Comparison of ENCODE assay signal across 21 cellular contexts in genomic region chr10:78776746-78777145, GRCh38.
DNase-seq lines count a peak whose midpoint lies in the region; ATAC-seq and TF ChIP-seq lines count a peak whose summit lies in the region.
"Had no signal": no experiment of that assay in that cellular context is flagged by ENCODE, and none has a peak within 500 bp of the region (broad histone marks: within the 10 kb centered on the region; RNA-seq: fewer than 3 reads in every experiment).

No MANE protein-coding gene starts in this region.

- peak overlapping the region; percentile 89 for H3K27ac ChIP-seq in left ventricle myocardium inferior (replicated peaks)
- H3K27ac ChIP-seq in right cardiac atrium (ENCODE audit: low read length) = no peak overlapping the region
- H3K27ac ChIP-seq in dorsolateral prefrontal cortex = peak overlapping the region in 40 of 59 donors; percentile 3 to 92 (median 76)
- H3K27ac ChIP-seq: WERI-Rb-1 had no signal

- whole genome bisulfite sequencing in right cardiac atrium = 69% methylated on average over 6 of the region's 6 CpGs

- no peak for TF ChIP-seq CTCF in left ventricle myocardium inferior (IDR thresholded peaks at IDR 0.05; ENCODE audit: borderline replicate concordance)
- TF ChIP-seq CTCF in dorsolateral prefrontal cortex (IDR thresholded peaks at IDR 0.05 in 54 of 56, conservative IDR thresholded peaks at IDR 0.05 in 2 of 56; ENCODE audit: low read depth in 1 of 56, partially characterized antibody in 56 of 56) = no peak

- H3K4me3 ChIP-seq in left ventricle myocardium inferior (no peak overlapping the region), right cardiac atrium (ENCODE audit: low read length) (no peak overlapping the region), dorsolateral prefrontal cortex (no peak overlapping the region)
- H3K4me3 ChIP-seq: HAP-1, pancreas had no signal

- no peaks in the 10 kb centered on the region for H3K27me3 ChIP-seq in left ventricle myocardium inferior (ENCODE audit: low read depth)
- H3K27me3 ChIP-seq in right cardiac atrium (ENCODE audit: control insufficient read depth, insufficient read depth) = no peaks in the 10 kb centered on the region
- H3K27me3 ChIP-seq in dorsolateral prefrontal cortex = no peaks in the 10 kb centered on the region
- H3K27me3 ChIP-seq: BE2C, pancreas had no signal

- intact Hi-C loops in left ventricle myocardium inferior (cut with micrococcal nuclease) = no loop called here
- intact Hi-C loops in right cardiac atrium (cut with DNase I) = loop anchor here in 1 of 4 donors (10.0 kb wide), 1 partner anchor 288 kb away; the partner anchor contains the start of gene ZMIZ1
- intact Hi-C loops in dorsolateral prefrontal cortex (cut with DNase I) = loop anchor here (5.0 to 10.0 kb wide), 4 partner anchors 196 to 474 kb away; partner anchors contain the start of gene ZMIZ1 (in 1 of the 2)

- peaks cover 66% of the 10 kb centered on the region for H3K4me1 ChIP-seq in left ventricle myocardium inferior
- H3K4me1 ChIP-seq in right cardiac atrium (ENCODE audit: control insufficient read depth, insufficient read depth, low read length) = peaks cover 6% of the 10 kb centered on the region
- H3K4me1 ChIP-seq: HAP-1 had no signal

- no peak for DNase-seq in left ventricle myocardium inferior
- DNase-seq in right cardiac atrium = no peak
- DNase-seq in dorsolateral prefrontal cortex = no peak
- peak; percentile 73 for DNase-seq in pons (ENCODE audit: low spot score)
- DNase-seq in superior temporal gyrus (ENCODE audit: extremely low spot score) = no peak
- DNase-seq: activated CD4-positive, alpha-beta T cell treated with anti-CD3 and anti-CD28 coated beads for 48 hours; activated CD8-positive, alpha-beta memory T cell treated with anti-CD3 and anti-CD28 coated beads for 24 hours; activated effector memory CD4-positive, alpha-beta T cell treated with Interleukin-2 at 50 U/mL for 16 hours; dermis blood vessel endothelial cell; DMS153; KG1; NCI-H1436; NCI-H2081 treated with DMSO at 0.1 percent for 48 hours; stimulated activated naive B cell treated with anti-CD40 and anti-IgM and Interleukin-4, amounts not matched to agents 10 μg/mL and 1 μg/mL and 100 μg/mL, for 72 hours; WERI-Rb-1 had no signal

- ATAC-seq in right cardiac atrium = no peak
- no peak for ATAC-seq in HG03354 (IDR thresholded peaks at IDR 0.05; ENCODE audit: poor library complexity, severe bottlenecking, unreplicated experiment)
- no peak for ATAC-seq in GM21447 (IDR thresholded peaks at IDR 0.05; ENCODE audit: unreplicated experiment)
- ATAC-seq in GM21737 (IDR thresholded peaks at IDR 0.05; ENCODE audit: unreplicated experiment) = no peak
- ATAC-seq: stimulated activated naive B cell treated with anti-CD40 and anti-IgM and Interleukin-4, amounts not matched to agents 10 μg/mL and 1 μg/mL and 100 μg/mL, for 72 hours had no signal

- no peaks in the 10 kb centered on the region for H3K9me3 ChIP-seq in left ventricle myocardium inferior (replicated peaks)
- H3K9me3 ChIP-seq in right cardiac atrium (ENCODE audit: control insufficient read depth, low read length) = no peaks in the 10 kb centered on the region
- H3K9me3 ChIP-seq: BE2C, HAP-1, pancreas had no signal

- no peaks in the 10 kb centered on the region for H3K36me3 ChIP-seq in left ventricle myocardium inferior
- H3K36me3 ChIP-seq: BE2C, HAP-1, pancreas, WERI-Rb-1 had no signal
